Comparison of ENCODE assay signal across 34 cellular contexts in genomic region chr3:190686011-190686410, GRCh38.
"Had no signal": no experiment of that assay in that cellular context is flagged by ENCODE, and none has a peak within 500 bp of the region (broad histone marks: within the 10 kb centered on the region; RNA-seq: fewer than 3 reads in every experiment).

No MANE protein-coding gene starts in this region.

- H3K4me1 ChIP-seq: adrenal gland, body of pancreas, breast epithelium had no signal

- H3K36me3 ChIP-seq: adrenal gland, brain microvascular endothelial cell, breast epithelium had no signal

- H3K27ac Mint-ChIP-seq: activated B cell treated with CpG ODN at 0.5 μM for 24 hours; activated CD4-positive, alpha-beta memory T cell treated with anti-CD3 and anti-CD28 coated beads for 36 hours; activated CD4-positive, alpha-beta T cell treated with anti-CD3 and anti-CD28 coated beads, Interleukin-2, amount 10 ng/mL, durations not matched to agents 24 days and 14 days; activated CD8-positive, alpha-beta T cell treated with anti-CD3 and anti-CD28 coated beads for 36 hours; activated naive CD4-positive, alpha-beta T cell treated with anti-CD3 and anti-CD28 coated beads for 36 hours; activated naive CD4-positive, alpha-beta T cell treated with anti-CD3 and anti-CD28 coated beads, Interleukin-2, amount 50 U/mL, for 72 hours; activated naive CD8-positive, alpha-beta T cell treated with anti-CD3 and anti-CD28 coated beads for 36 hours; activated T-cell treated with anti-CD3 and anti-CD28 coated beads, Interleukin-2, amount 50 U/mL, for 72 hours; activated T-helper 1 cell treated with anti-CD3 and anti-CD28 coated beads, Interleukin-12 subunit alpha, Interleukin-12 subunit beta, Interleukin-2, Interleukin-4 antibody, amounts not matched to agents 30 ng/mL and 10 ng/mL and 1 ng/mL, durations not matched to agents 14 hours and 24 hours and 36 hours; activated T-helper 17 cell treated with anti-CD3 and anti-CD28 coated beads, Interleukin-2, amount 50 U/mL, for 72 hours; T-helper 1 cell treated with Interleukin-12 subunit alpha and Interleukin-12 subunit beta and Interleukin-4 antibody, amounts not matched to agents 30 μg/mL and 1 μg/mL, for 36 hours; T-helper 2 cell treated with Interferon-gamma antibody and Interleukin-4, amounts not matched to agents 5 μg/mL and 100 μg/mL, for 36 hours had no signal

- H3K4me1 Mint-ChIP-seq: activated B cell treated with CpG ODN at 0.5 μM for 24 hours; activated CD4-positive, alpha-beta T cell treated with anti-CD3 and anti-CD28 coated beads, Interleukin-2, amount 10 ng/mL, durations not matched to agents 24 days and 14 days; activated naive CD8-positive, alpha-beta T cell treated with anti-CD3 and anti-CD28 coated beads for 36 hours; activated T-helper 17 cell treated with anti-CD3 and anti-CD28 coated beads, Interleukin-2, amount 50 U/mL, for 72 hours had no signal

- H3K4me3 Mint-ChIP-seq: activated B cell treated with CpG ODN at 0.5 μM for 24 hours; activated CD4-positive, alpha-beta memory T cell treated with anti-CD3 and anti-CD28 coated beads for 36 hours; activated CD4-positive, alpha-beta T cell treated with anti-CD3 and anti-CD28 coated beads, Interleukin-2, amount 10 ng/mL, durations not matched to agents 24 days and 14 days; activated CD8-positive, alpha-beta T cell treated with anti-CD3 and anti-CD28 coated beads for 36 hours; activated naive CD4-positive, alpha-beta T cell treated with anti-CD3 and anti-CD28 coated beads for 36 hours; activated naive CD8-positive, alpha-beta T cell treated with anti-CD3 and anti-CD28 coated beads for 36 hours; activated T-cell treated with anti-CD3 and anti-CD28 coated beads, Interleukin-2, amount 50 U/mL, for 4 hours; activated T-cell treated with anti-CD3 and anti-CD28 coated beads, Interleukin-2, amount 50 U/mL, for 72 hours; activated T-helper 1 cell treated with anti-CD3 and anti-CD28 coated beads, Interleukin-12 subunit alpha, Interleukin-12 subunit beta, Interleukin-2, Interleukin-4 antibody, amounts not matched to agents 30 ng/mL and 10 ng/mL and 1 ng/mL, durations not matched to agents 14 hours and 24 hours and 36 hours; activated T-helper 17 cell treated with anti-CD3 and anti-CD28 coated beads, Interleukin-2, amount 50 U/mL, for 72 hours; T-helper 1 cell treated with Interleukin-12 subunit alpha and Interleukin-12 subunit beta and Interleukin-4 antibody, amounts not matched to agents 30 μg/mL and 1 μg/mL, for 36 hours; T-helper 2 cell treated with Interferon-gamma antibody and Interleukin-4, amounts not matched to agents 5 μg/mL and 100 μg/mL, for 36 hours had no signal

- H3K9me3 Mint-ChIP-seq: activated CD4-positive, alpha-beta T cell treated with anti-CD3 and anti-CD28 coated beads, Interleukin-2, amount 10 ng/mL, durations not matched to agents 24 days and 14 days; T-helper 2 cell treated with Interferon-gamma antibody and Interleukin-4, amounts not matched to agents 5 μg/mL and 100 μg/mL, for 36 hours had no signal

- H3K9me3 ChIP-seq: body of pancreas, breast epithelium had no signal

- H3K27ac ChIP-seq: adrenal gland, body of pancreas, brain microvascular endothelial cell, breast epithelium, VCaP had no signal

- H3K4me3 ChIP-seq: adrenal gland, body of pancreas, breast epithelium had no signal

- H3K36me3 Mint-ChIP-seq: activated CD4-positive, alpha-beta memory T cell treated with anti-CD3 and anti-CD28 coated beads for 36 hours had no signal

- ATAC-seq: activated CD8-positive, alpha-beta T cell treated with anti-CD3 and anti-CD28 coated beads for 36 hours; activated naive CD4-positive, alpha-beta T cell treated with anti-CD3 and anti-CD28 coated beads, Interleukin-2, amount 50 U/mL, for 72 hours; activated T-cell treated with anti-CD3 and anti-CD28 coated beads, Interleukin-2, amount 50 U/mL, for 4 hours; activated T-cell treated with anti-CD3 and anti-CD28 coated beads, Interleukin-2, amount 50 U/mL, for 72 hours; activated T-helper 17 cell treated with anti-CD3 and anti-CD28 coated beads, Interleukin-2, amount 50 U/mL, for 72 hours; body of pancreas had no signal

- DNase-seq: activated B cell treated with CpG ODN at 0.5 μM for 24 hours; activated CD4-positive, alpha-beta memory T cell treated with anti-CD3 and anti-CD28 coated beads for 36 hours; activated CD4-positive, alpha-beta T cell treated with anti-CD3 and anti-CD28 coated beads for 4 hours; activated CD4-positive, alpha-beta T cell treated with anti-CD3 and anti-CD28 coated beads, Interleukin-2, amount 10 ng/mL, durations not matched to agents 24 days and 14 days; activated CD4-positive, alpha-beta T cell treated with anti-CD3 and anti-CD28 coated beads, Interleukin-2, amount 50 U/mL, for 1 hour; activated CD4-positive, alpha-beta T cell treated with anti-CD3 and anti-CD28 coated beads, Interleukin-2, amount 50 U/mL, for 4 hours; activated CD4-positive, CD25-positive, alpha-beta regulatory T cell treated with anti-CD3 and anti-CD28 coated beads, Interleukin-2, amount 50 U/mL, for 72 hours; activated CD8-positive, alpha-beta memory T cell treated with anti-CD3 and anti-CD28 coated beads, Interleukin-2, amount 50 U/mL, for 4 hours; activated CD8-positive, alpha-beta T cell treated with anti-CD3 and anti-CD28 coated beads for 36 hours; activated effector memory CD4-positive, alpha-beta T cell treated with anti-CD3 and anti-CD28 coated beads, Interleukin-2, amount 50 U/mL, for 16 hours; activated gamma-delta T cell treated with Interleukin-2 at 50 U/mL for 16 hours; activated naive CD4-positive, alpha-beta T cell; activated naive CD4-positive, alpha-beta T cell treated with anti-CD3 and anti-CD28 coated beads for 36 hours; activated naive CD4-positive, alpha-beta T cell treated with anti-CD3 and anti-CD28 coated beads, Interleukin-2, amount 50 U/mL, for 16 hours; activated naive CD8-positive, alpha-beta T cell treated with anti-CD3 and anti-CD28 coated beads for 36 hours; activated T-cell treated with anti-CD3 and anti-CD28 coated beads for 4 hours; activated T-cell treated with anti-CD3 and anti-CD28 coated beads, Interleukin-2, amount 50 U/mL, for 1 hour; activated T-cell treated with anti-CD3 and anti-CD28 coated beads, Interleukin-2, amount 50 U/mL, for 4 hours; activated T-cell treated with anti-CD3 and anti-CD28 coated beads, Interleukin-2, amount 50 U/mL, for 72 hours; adrenal gland; amniotic stem cell; aorta; body of pancreas; brain microvascular endothelial cell; central memory CD4-positive, alpha-beta T cell; T-helper 2 cell; T-helper 9 cell had no signal

- H3K27me3 ChIP-seq: adrenal gland, body of pancreas, brain microvascular endothelial cell, breast epithelium had no signal
